In genomic region chr5:132265336-132266030, GRCh38 we compare ENCODE assay signal across 8 cellular contexts.
A peak's percentile ranks its signal among the peaks of the same experiment; 100 is the strongest.
DNase-seq lines count a peak whose midpoint lies in the region; TF ChIP-seq lines count a peak whose summit lies in the region.

No MANE protein-coding gene starts in this region.

- H3K9me3 ChIP-seq in subcutaneous abdominal adipose tissue (ENCODE audit: control insufficient read depth in 5 of 5, low read length in 5 of 5) = no peaks in the 10 kb centered on the region

- TF ChIP-seq CTCF in brain microvascular endothelial cell (IDR thresholded peaks at IDR 0.05; ENCODE audit: low read depth, low read length, missing control alignments) = peak; percentile 37

- peak; percentile 59 for DNase-seq in HS-27A (ENCODE audit: low read depth)
- peak; percentile 92 for DNase-seq in brain microvascular endothelial cell
- no peak for DNase-seq in NCI-H146 treated with DMSO at 0.1 percent for 48 hours (lab: John Stamatoyannopoulos, UW; ENCODE audit: unreplicated experiment)
- DNase-seq in GDM1 (lab: John Stamatoyannopoulos, UW) = no peak
- no peak for DNase-seq in SHP77 treated with DMSO at 0.1 percent for 48 hours (lab: John Stamatoyannopoulos, UW)
- no peak for DNase-seq in T-helper 9 cell

- peaks cover 45% of the 10 kb centered on the region for H3K36me3 ChIP-seq in brain microvascular endothelial cell (replicated peaks)
- peaks cover 0 to 11% (median 0%) of the 10 kb centered on the region in 5 donors for H3K36me3 ChIP-seq in subcutaneous abdominal adipose tissue (ENCODE audit: control insufficient read depth in 5 of 5, insufficient read depth in 5 of 5, low read length in 5 of 5)

- peak overlapping the region; percentile 89 for H3K27ac ChIP-seq in brain microvascular endothelial cell
- peak overlapping the region; percentile 79 for H3K27ac ChIP-seq in layer of hippocampus (ENCODE audit: low read depth, low read length)
- H3K27ac ChIP-seq in subcutaneous abdominal adipose tissue (ENCODE audit: low read depth, low read length) = peak overlapping the region; percentile 77

- H3K9ac ChIP-seq in subcutaneous abdominal adipose tissue (ENCODE audit: low read length in 5 of 5) = peak overlapping the region in 2 of 5 donors; percentile 15 to 40

- no peaks in the 10 kb centered on the region for H3K27me3 ChIP-seq in brain microvascular endothelial cell (replicated peaks)
- H3K27me3 ChIP-seq in layer of hippocampus (ENCODE audit: control insufficient read depth, insufficient read depth, low read length) = no peaks in the 10 kb centered on the region
- no peaks in the 10 kb centered on the region for H3K27me3 ChIP-seq in subcutaneous abdominal adipose tissue (ENCODE audit: control insufficient read depth in 5 of 5, insufficient read depth in 4 of 5, low read length in 5 of 5)

- peaks cover 6 to 57% (median 28%) of the 10 kb centered on the region in 5 donors for H3K4me1 ChIP-seq in subcutaneous abdominal adipose tissue (ENCODE audit: control insufficient read depth in 5 of 5, insufficient read depth in 5 of 5, low read length in 5 of 5)

- in situ Hi-C loops in brain microvascular endothelial cell (cut with HindIII; ENCODE audit: low pct_ligation_motif_present, low sequenced_read_pairs) = no loop called here

- no peak overlapping the region for H3K4me3 ChIP-seq in brain microvascular endothelial cell (ENCODE audit: low read depth, low read length)
- peak overlapping the region in 1 of 5 donors; percentile 4 for H3K4me3 ChIP-seq in subcutaneous abdominal adipose tissue (ENCODE audit: low read depth in 1 of 5, low read length in 5 of 5)

Comparison
In these comparisons a context has a peak if more than half of its experiments do, and no peak if none do; other contexts are left out.
1. DNase-seq: peak in HS-27A (single experiment) and brain microvascular endothelial cell (single experiment); none in NCI-H146 treated with DMSO at 0.1 percent for 48 hours (single experiment), GDM1 (single experiment), SHP77 treated with DMSO at 0.1 percent for 48 hours (single experiment) and T-helper 9 cell (single experiment).
2. Peak in every context shown above with its lines, with median percentiles within 50 percentile points of each other: H3K27ac ChIP-seq.